ENCODE assay signal across 16 cellular contexts in the genomic region with DNA sequence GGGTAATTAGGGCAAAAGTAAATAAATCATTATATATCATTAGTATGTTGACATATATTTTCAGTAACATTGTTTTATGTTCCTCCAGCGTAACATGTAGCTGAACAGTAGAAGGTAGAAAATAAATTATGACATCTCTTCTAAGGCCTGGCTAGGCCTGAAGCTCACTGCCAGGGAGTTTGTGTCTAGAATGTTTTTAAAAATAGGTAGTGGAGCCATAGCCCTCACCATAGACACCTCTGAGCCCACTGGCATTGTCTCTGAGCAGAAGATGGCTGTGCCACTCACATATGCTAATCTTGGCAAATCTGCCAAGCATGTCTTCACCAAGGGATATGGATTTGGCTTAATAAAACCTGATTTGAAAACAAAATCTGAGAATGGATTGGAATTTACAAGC. TPM values are rescaled to one million over a fixed set of nuclear protein-coding genes. Genes with fewer than 3 reads are reported as not detected.
A peak's percentile ranks its signal among the peaks of the same experiment; 100 is the strongest.
DNase-seq lines count a peak whose midpoint lies in the region; ATAC-seq and TF ChIP-seq lines count a peak whose summit lies in the region.
"Had no signal": no experiment of that assay in that cellular context is flagged by ENCODE, and none has a peak within 500 bp of the region (broad histone marks: within the 10 kb centered on the region; RNA-seq: fewer than 3 reads in every experiment).

No MANE protein-coding gene starts in this region.

- intact Hi-C loops in left ventricle myocardium superior (cut with micrococcal nuclease) = no loop called here

- H3K4me2 ChIP-seq in hepatocyte = no peak overlapping the region
- H3K4me2 ChIP-seq: BLaER1 treated with 17β-estradiol and CSF1 and Interleukin-3, amounts not matched to agents 10 nM and 100 nM had no signal

- no peak overlapping the region for H3K4me3 Mint-ChIP-seq in brain
- H3K4me3 Mint-ChIP-seq: CD4-positive, alpha-beta T cell; CD8-positive, alpha-beta T cell had no signal

- peak; percentile 40 for ATAC-seq in left ventricle myocardium superior
- no peak for ATAC-seq in HG02973 (IDR thresholded peaks at IDR 0.05; ENCODE audit: unreplicated experiment)
- ATAC-seq: CD8-positive, alpha-beta T cell had no signal

- 100% methylated on average over 1 of the region's 1 CpG for WGBS in hepatocyte (ENCODE audit: low lambda C conversion rate, missing lambda C conversion rate)

- H3K9me3 ChIP-seq in right atrium auricular region (no peaks in the 10 kb centered on the region), hepatocyte (ENCODE audit: low read depth) (no peaks in the 10 kb centered on the region)
- H3K9me3 ChIP-seq: BLaER1 treated with 17β-estradiol and CSF1 and Interleukin-3, amounts not matched to agents 10 nM and 100 nM; Caco-2 had no signal

- no peaks in the 10 kb centered on the region for H3K27me3 Mint-ChIP-seq in brain
- H3K27me3 Mint-ChIP-seq: CD4-positive, alpha-beta T cell had no signal

- no peaks in the 10 kb centered on the region for H3K27me3 ChIP-seq in right atrium auricular region
- no peaks in the 10 kb centered on the region for H3K27me3 ChIP-seq in hepatocyte
- H3K27me3 ChIP-seq: BLaER1 treated with 17β-estradiol and CSF1 and Interleukin-3, amounts not matched to agents 10 nM and 100 nM had no signal

- no peaks in the 10 kb centered on the region for H3K4me1 Mint-ChIP-seq in brain

- H3K9me3 Mint-ChIP-seq in brain = no peaks in the 10 kb centered on the region
- H3K9me3 Mint-ChIP-seq: CD4-positive, alpha-beta T cell; CD8-positive, alpha-beta T cell had no signal

- H2AFZ ChIP-seq in hepatocyte = no peak overlapping the region

- no peaks in the 10 kb centered on the region for H3K79me2 ChIP-seq in hepatocyte

- H3K27ac Mint-ChIP-seq in brain = peak overlapping the region in 3 of 5 experiments; percentile 2 to 67 (median 15)
- H3K27ac Mint-ChIP-seq: CD4-positive, alpha-beta T cell; CD8-positive, alpha-beta T cell had no signal

- H3K9me2 ChIP-seq in hepatocyte (replicated peaks; ENCODE audit: insufficient read depth) = no peaks in the 10 kb centered on the region

- H3K36me3 ChIP-seq in right atrium auricular region = peaks cover 6% of the 10 kb centered on the region
- H3K36me3 ChIP-seq in hepatocyte (replicated peaks; ENCODE audit: insufficient read depth, low read depth) = no peaks in the 10 kb centered on the region

- DNase-seq in left ventricle myocardium superior (no peak), right atrium auricular region (ENCODE audit: low spot score) (no peak), NCI-H69 (lab: John Stamatoyannopoulos, UW) (peak; percentile 25), hepatocyte (ENCODE audit: low spot score) (no peak)
- DNase-seq: 8988T; ACHN; Caco-2; Calu3; CD4-positive, alpha-beta T cell; CD8-positive, alpha-beta T cell; DMS79 treated with DMSO at 0.1 percent for 48 hours; GF-D8 had no signal

- no peak overlapping the region for H3K4me3 ChIP-seq in right atrium auricular region
- H3K4me3 ChIP-seq in hepatocyte = no peak overlapping the region
- H3K4me3 ChIP-seq: BLaER1 treated with 17β-estradiol and CSF1 and Interleukin-3, amounts not matched to agents 10 nM and 100 nM had no signal

- H3K4me1 ChIP-seq in right atrium auricular region = no peaks in the 10 kb centered on the region
- no peaks in the 10 kb centered on the region for H3K4me1 ChIP-seq in hepatocyte (ENCODE audit: insufficient read depth)
- H3K4me1 ChIP-seq: BLaER1 treated with 17β-estradiol and CSF1 and Interleukin-3, amounts not matched to agents 10 nM and 100 nM; Caco-2 had no signal

- H3K36me3 Mint-ChIP-seq in brain = peaks cover 1% of the 10 kb centered on the region

- H3K27ac ChIP-seq in right atrium auricular region = no peak overlapping the region
- H3K27ac ChIP-seq in hepatocyte = no peak overlapping the region
- H3K27ac ChIP-seq: BLaER1 treated with 17β-estradiol and CSF1 and Interleukin-3, amounts not matched to agents 10 nM and 100 nM; C4-2B had no signal

- H4K20me1 ChIP-seq in hepatocyte (ENCODE audit: insufficient read depth, poor library complexity, severe bottlenecking) = no peaks in the 10 kb centered on the region
- H4K20me1 ChIP-seq: BLaER1 treated with 17β-estradiol and CSF1 and Interleukin-3, amounts not matched to agents 10 nM and 100 nM had no signal

- TF ChIP-seq CTCF in right atrium auricular region (IDR thresholded peaks at IDR 0.05) (no peak), brain (conservative IDR thresholded peaks at IDR 0.05) (no peak), hepatocyte (IDR thresholded peaks at IDR 0.05; ENCODE audit: poor library complexity) (no peak)

RNA-seq across cellular contexts. Expression of gene FUCA2, which starts 21.3 kb away (rescaled TPM):
- total RNA-seq in left ventricle myocardium superior = 35.0 TPM
- total RNA-seq in right atrium auricular region = 10 to 100 TPM; 17.3 to 27.3 TPM
- polyA plus RNA-seq in brain (ENCODE audit: insufficient read depth, low read depth, low replicate concordance) = 38.0 TPM
- 117 TPM in 2 replicates for total RNA-seq in hepatocyte
- 141 and 142 TPM in 2 replicates for polyA plus RNA-seq in hepatocyte

RNA-seq across cellular contexts. Expression of gene PEX3, which starts 39.6 kb away (rescaled TPM):
- total RNA-seq in left ventricle myocardium superior = 21.7 TPM
- total RNA-seq in right atrium auricular region = 10 to 100 TPM in 1 of 2 donors, 1 to 10 TPM in 1; 8.4 to 14.9 TPM
- polyA plus RNA-seq in brain (ENCODE audit: insufficient read depth, low read depth, low replicate concordance) = 10.9 TPM
- total RNA-seq in hepatocyte = 19.0 and 23.2 TPM in 2 replicates
- polyA plus RNA-seq in hepatocyte = 23.4 and 24.5 TPM in 2 replicates

RNA-seq across cellular contexts. Expression of gene ADAT2, which starts 39.7 kb away (rescaled TPM):
- 1.9 TPM for total RNA-seq in left ventricle myocardium superior
- total RNA-seq in right atrium auricular region = 1 to 10 TPM; 1.0 to 2.2 TPM
- polyA plus RNA-seq in brain (ENCODE audit: insufficient read depth, low read depth, low replicate concordance) = 1.1 TPM
- 3.4 and 4.2 TPM in 2 replicates for total RNA-seq in hepatocyte
- 3.1 and 4.8 TPM in 2 replicates for polyA plus RNA-seq in hepatocyte
